ENCODE assay signal across 1 cellular context in genomic region chr12:70365648-70366518, GRCh38.
TF ChIP-seq lines count a peak whose summit lies in the region.

Gene KCNMB4 (plus strand): TSS chr12:70366290. CDS start chr12:70366735, 445 bp downstream.

TF ChIP-seq in K562, 482 proteins besides CTCF, POLR2A, EP300 and RAD21 (continued from another document):
- TF ChIP-seq ZBTB40 (IDR thresholded peaks at IDR 0.05) (0 out of 2 replicates have a peak, but pooled peaks have one; percentile 15), ZBTB40 (CRISPR knock-in tag; IDR thresholded peaks at IDR 0.05) (no peak)
TF ChIP-seq in K562: peak in this region for 24.
